Comparison of ENCODE assay signal across 19 cellular contexts in genomic region chr16:56758432-56758831, GRCh38.
"Had no signal": no experiment of that assay in that cellular context is flagged by ENCODE, and none has a peak within 500 bp of the region (broad histone marks: within the 10 kb centered on the region; RNA-seq: fewer than 3 reads in every experiment).

No MANE protein-coding gene starts in this region.

- H3K27me3 Mint-ChIP-seq: naive thymus-derived CD8-positive, alpha-beta T cell; stimulated activated naive CD8-positive, alpha-beta T cell treated with anti-CD3 and anti-CD28 coated beads, Interleukin-15, amount 100 ng/mL, for 72 hours had no signal

- H3K27me3 ChIP-seq: foreskin keratinocyte, right atrium auricular region, tibial nerve, upper lobe of left lung, uterus had no signal

- H3K9me3 ChIP-seq: prostate gland, right atrium auricular region, upper lobe of left lung, uterus had no signal

- H3K36me3 ChIP-seq: prostate gland, uterus had no signal

- H3K27ac ChIP-seq: foreskin keratinocyte, prostate gland, right atrium auricular region, tibial nerve, uterus had no signal

- H3K4me3 Mint-ChIP-seq: naive thymus-derived CD8-positive, alpha-beta T cell; nephron progenitor cell; stimulated activated naive CD8-positive, alpha-beta T cell treated with anti-CD3 and anti-CD28 coated beads, Interleukin-15, amount 100 ng/mL, for 72 hours had no signal

- H3K4me1 Mint-ChIP-seq: nephron progenitor cell had no signal

- H3K4me3 ChIP-seq: prostate gland, right atrium auricular region, smooth muscle cell, tibial nerve, upper lobe of left lung, uterus had no signal

- H3K4me1 ChIP-seq: prostate gland, right atrium auricular region, uterus had no signal

- H3K27ac Mint-ChIP-seq: naive thymus-derived CD8-positive, alpha-beta T cell; nephron progenitor cell; stimulated activated naive CD8-positive, alpha-beta T cell treated with anti-CD3 and anti-CD28 coated beads, Interleukin-15, amount 100 ng/mL, for 72 hours had no signal

- ATAC-seq: foreskin keratinocyte; naive thymus-derived CD8-positive, alpha-beta T cell; stimulated activated naive CD8-positive, alpha-beta T cell treated with anti-CD3 and anti-CD28 coated beads, Interleukin-15, amount 100 ng/mL, for 72 hours had no signal

- DNase-seq: cerebellar nuclear complex; cortex of kidney; foreskin keratinocyte; head of caudate nucleus; naive thymus-derived CD8-positive, alpha-beta T cell; nephron progenitor cell; nucleus accumbens; stimulated activated CD4-positive, alpha-beta T cell treated with anti-CD3 and anti-CD28 coated beads, Interleukin-12 subunit alpha, Interleukin-12 subunit beta, amount 100 ng/mL, for 4 hours; stimulated activated CD4-positive, alpha-beta T cell treated with anti-CD3 and anti-CD28 coated beads, Interleukin-1b, Interleukin-23, amount 100 ng/mL, for 48 hours; stimulated activated CD4-positive, alpha-beta T cell treated with anti-CD3 and anti-CD28 coated beads, Interleukin-4, amount 100 ng/mL, for 1 hour; stimulated activated CD8-positive, alpha-beta memory T cell treated with anti-CD3 and anti-CD28 coated beads, Interleukin-4, amount 100 ng/mL, for 48 hours; stimulated activated naive CD4-positive, alpha-beta T cell; stimulated activated naive CD8-positive, alpha-beta T cell treated with anti-CD3 and anti-CD28 coated beads, Interleukin-15, amount 100 ng/mL, for 72 hours; uterus had no signal
